In the genomic region with DNA sequence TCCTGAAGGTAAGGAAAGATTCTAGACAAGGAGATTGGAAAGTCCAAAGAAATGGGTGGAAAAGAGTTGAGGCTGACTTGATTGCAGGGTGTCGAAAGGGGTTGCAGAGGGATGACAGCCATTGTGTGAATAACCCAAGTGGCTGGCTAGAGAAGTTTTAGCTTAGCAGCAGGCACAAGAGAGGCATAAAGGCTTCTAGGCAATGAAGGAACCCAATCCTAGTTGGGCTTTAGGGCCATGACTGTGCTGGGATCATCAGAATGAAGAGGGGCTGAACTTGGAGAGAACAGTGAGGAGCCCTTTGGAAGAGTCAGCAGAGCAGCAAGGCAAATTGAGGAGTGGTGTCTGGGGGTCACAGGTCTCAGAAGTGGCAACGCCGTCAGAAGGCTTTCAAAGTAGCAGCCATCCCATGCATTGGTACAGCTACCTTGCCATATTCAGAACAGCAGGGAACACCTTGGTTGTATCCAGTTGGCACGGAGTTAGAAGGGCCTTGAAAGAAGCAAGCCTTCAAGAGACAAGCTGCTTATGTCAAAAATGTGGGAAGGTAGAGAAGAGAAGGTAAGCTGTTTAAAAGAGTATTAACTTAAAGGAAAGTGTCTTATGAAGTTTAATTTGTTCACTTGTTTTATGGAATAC, we compare ENCODE assay signal across 28 cellular contexts.
"Had no signal": no experiment of that assay in that cellular context is flagged by ENCODE, and none has a peak within 500 bp of the region (broad histone marks: within the 10 kb centered on the region; RNA-seq: fewer than 3 reads in every experiment).

No MANE protein-coding gene starts in this region.

- H3K4me1 ChIP-seq: stomach, suprapubic skin, testis, thyroid gland, tibial artery, tibial nerve, transverse colon, upper lobe of left lung, upper lobe of right lung, uterus, vagina had no signal

- H3K27ac ChIP-seq: stomach, suprapubic skin, testis, thoracic aorta, thyroid gland, tibial artery, tibial nerve, transverse colon, upper lobe of left lung, upper lobe of right lung, uterus, vagina had no signal

- H3K36me3 Mint-ChIP-seq: stimulated activated memory B cell treated with anti-CD40 and anti-IgM and Interleukin-4, amounts not matched to agents 10 μg/mL and 1 μg/mL and 100 μg/mL, for 72 hours; stimulated activated naive B cell treated with anti-CD40 and anti-IgM and Interleukin-4, amounts not matched to agents 10 μg/mL and 1 μg/mL and 100 μg/mL, for 72 hours; type B pancreatic cell had no signal

- H3K27me3 Mint-ChIP-seq: stimulated activated naive B cell treated with anti-CD40 and anti-IgM and Interleukin-4, amounts not matched to agents 10 μg/mL and 1 μg/mL and 100 μg/mL, for 72 hours; stimulated activated naive CD8-positive, alpha-beta T cell treated with anti-CD3 and anti-CD28 coated beads, Interleukin-15, amount 100 ng/mL, for 72 hours; type B pancreatic cell had no signal

- H3K36me3 ChIP-seq: suprapubic skin, thoracic aorta, thyroid gland, tibial artery, transverse colon, upper lobe of right lung, uterus, vagina had no signal

- H3K9me3 ChIP-seq: stomach, suprapubic skin, testis, thoracic aorta, thyroid gland, tibial artery, tibial nerve, transverse colon, upper lobe of left lung, upper lobe of right lung, uterus, vagina had no signal

- H3K4me3 Mint-ChIP-seq: stimulated activated memory B cell treated with anti-CD40 and anti-IgM and Interleukin-4, amounts not matched to agents 10 μg/mL and 1 μg/mL and 100 μg/mL, for 72 hours; stimulated activated naive B cell treated with anti-CD40 and anti-IgM and Interleukin-4, amounts not matched to agents 10 μg/mL and 1 μg/mL and 100 μg/mL, for 72 hours; stimulated activated naive CD8-positive, alpha-beta T cell treated with anti-CD3 and anti-CD28 coated beads, Interleukin-15, amount 100 ng/mL, for 72 hours; stimulated activated naive CD8-positive, alpha-beta T cell treated with anti-CD3 and anti-CD28 coated beads, Interleukin-15, Interleukin-2, amounts not matched to agents 100 ng/mL and 50 ng/mL, for 24 hours; type B pancreatic cell had no signal

- H3K4me3 ChIP-seq: stomach, suprapubic skin, testis, thoracic aorta, thyroid gland, tibial artery, tibial nerve, transverse colon, upper lobe of left lung, upper lobe of right lung, uterus, vagina had no signal

- H3K27me3 ChIP-seq: stomach, suprapubic skin, testis, thyroid gland, tibial artery, tibial nerve, transverse colon, upper lobe of left lung, upper lobe of right lung, uterus, vagina had no signal

- H3K4me1 Mint-ChIP-seq: stimulated activated memory B cell treated with anti-CD40 and anti-IgM and Interleukin-4, amounts not matched to agents 10 μg/mL and 1 μg/mL and 100 μg/mL, for 72 hours; stimulated activated naive B cell treated with anti-CD40 and anti-IgM and Interleukin-4, amounts not matched to agents 10 μg/mL and 1 μg/mL and 100 μg/mL, for 72 hours; stimulated activated naive CD8-positive, alpha-beta T cell treated with anti-CD3 and anti-CD28 coated beads, Interleukin-15, amount 100 ng/mL, for 72 hours had no signal

- H3K27ac Mint-ChIP-seq: stimulated activated memory B cell treated with anti-CD40 and anti-IgM and Interleukin-4, amounts not matched to agents 10 μg/mL and 1 μg/mL and 100 μg/mL, for 72 hours; stimulated activated naive B cell treated with anti-CD40 and anti-IgM and Interleukin-4, amounts not matched to agents 10 μg/mL and 1 μg/mL and 100 μg/mL, for 72 hours; stimulated activated naive CD8-positive, alpha-beta T cell treated with anti-CD3 and anti-CD28 coated beads, Interleukin-15, amount 100 ng/mL, for 72 hours; stimulated activated naive CD8-positive, alpha-beta T cell treated with anti-CD3 and anti-CD28 coated beads, Interleukin-15, Interleukin-2, amounts not matched to agents 100 ng/mL and 50 ng/mL, for 24 hours; type B pancreatic cell had no signal

- H3K9me3 Mint-ChIP-seq: stimulated activated memory B cell treated with anti-CD40 and anti-IgM and Interleukin-4, amounts not matched to agents 10 μg/mL and 1 μg/mL and 100 μg/mL, for 72 hours; stimulated activated naive B cell treated with anti-CD40 and anti-IgM and Interleukin-4, amounts not matched to agents 10 μg/mL and 1 μg/mL and 100 μg/mL, for 72 hours; stimulated activated naive CD8-positive, alpha-beta T cell treated with anti-CD3 and anti-CD28 coated beads, Interleukin-15, amount 100 ng/mL, for 72 hours; stimulated activated naive CD8-positive, alpha-beta T cell treated with anti-CD3 and anti-CD28 coated beads, Interleukin-15, Interleukin-2, amounts not matched to agents 100 ng/mL and 50 ng/mL, for 24 hours; type B pancreatic cell had no signal

- FAIRE-seq: urothelium cell line had no signal

- DNase-seq: stimulated activated CD4-positive, alpha-beta T cell treated with anti-CD3 and anti-CD28 coated beads, Interleukin-2, amount 100 ng/mL, for 48 hours; stimulated activated CD4-positive, alpha-beta T cell treated with anti-CD3 and anti-CD28 coated beads, Interleukin-4, amount 100 ng/mL, for 1 hour; stimulated activated CD4-positive, alpha-beta T cell treated with anti-CD3 and anti-CD28 coated beads, Interleukin-4, amount 100 ng/mL, for 24 hours; stimulated activated CD4-positive, alpha-beta T cell treated with anti-CD3 and anti-CD28 coated beads, Interleukin-4, amount 100 ng/mL, for 4 hours; stimulated activated CD8-positive, alpha-beta memory T cell treated with anti-CD3 and anti-CD28 coated beads, Interleukin-4, amount 100 ng/mL, for 48 hours; stimulated activated naive B cell treated with anti-CD40 and anti-IgM and Interleukin-4, amounts not matched to agents 10 μg/mL and 1 μg/mL and 100 μg/mL, for 72 hours; stimulated activated naive CD4-positive, alpha-beta T cell; stimulated activated naive CD4-positive, alpha-beta T cell treated with Interleukin-2 at 50 U/mL for 16 hours; stimulated activated naive CD8-positive, alpha-beta T cell treated with anti-CD3 and anti-CD28 coated beads, Interleukin-15, amount 100 ng/mL, for 72 hours; stimulated activated naive CD8-positive, alpha-beta T cell treated with anti-CD3 and anti-CD28 coated beads, Interleukin-15, Interleukin-2, amounts not matched to agents 100 U/mL and 50 U/mL, for 24 hours; stomach; substantia nigra; testis; thyroid gland; tibial artery; transverse colon; trophoblast cell; upper lobe of left lung; upper lobe of right lung; uterus had no signal

- ATAC-seq: stimulated activated memory B cell treated with anti-CD40 and anti-IgM and Interleukin-4, amounts not matched to agents 10 μg/mL and 1 μg/mL and 100 μg/mL, for 72 hours; stimulated activated naive B cell treated with anti-CD40 and anti-IgM and Interleukin-4, amounts not matched to agents 10 μg/mL and 1 μg/mL and 100 μg/mL, for 72 hours; stimulated activated naive CD8-positive, alpha-beta T cell treated with anti-CD3 and anti-CD28 coated beads, Interleukin-15, amount 100 ng/mL, for 72 hours; stimulated activated naive CD8-positive, alpha-beta T cell treated with anti-CD3 and anti-CD28 coated beads, Interleukin-15, Interleukin-2, amounts not matched to agents 100 U/mL and 50 U/mL, for 24 hours; upper lobe of right lung had no signal
